In genomic region chr4:105620640-105621323, GRCh38 we compare ENCODE assay signal across 2 cellular contexts.
TF ChIP-seq lines count a peak whose summit lies in the region.

No MANE protein-coding gene starts in this region.

TF ChIP-seq in IMR-90, 13 proteins besides CTCF, POLR2A, EP300 and RAD21 (continued from another document):
- TF ChIP-seq BHLHE40 (IDR thresholded peaks at IDR 0.05; ENCODE audit: low read depth, low read length) (no peak), RFX5 (IDR thresholded peaks at IDR 0.05; ENCODE audit: low read depth, low read length) (no peak), NFE2L2 (IDR thresholded peaks at IDR 0.05; ENCODE audit: low read depth, low read length) (no peak), SMC3 (IDR thresholded peaks at IDR 0.05; ENCODE audit: low read depth, low read length) (no peak), ELK1 (IDR thresholded peaks at IDR 0.05; ENCODE audit: borderline replicate concordance, low read depth, low read length) (no peak), CHD1 (IDR thresholded peaks at IDR 0.05; ENCODE audit: low read depth, low read length) (no peak), MXI1 (IDR thresholded peaks at IDR 0.05; ENCODE audit: borderline replicate concordance, low read depth, low read length) (no peak), MAFK (IDR thresholded peaks at IDR 0.05; ENCODE audit: low read depth, low read length) (no peak), USF2 (IDR thresholded peaks at IDR 0.05; ENCODE audit: low read depth, low read length) (no peak)

TF ChIP-seq in GM12878, 131 proteins besides CTCF, POLR2A, EP300 and RAD21 (continued from another document):
- TF ChIP-seq RELB (IDR thresholded peaks at IDR 0.05; ENCODE audit: low read depth) (no peak), FOXM1 (IDR thresholded peaks at IDR 0.05; ENCODE audit: low read depth, low read length) (peak; percentile 61; the same call in 1 of the 2 replicates), CREM (IDR thresholded peaks at IDR 0.05; ENCODE audit: low read depth) (0 out of 2 replicates have a peak, but pooled peaks have one; percentile 20), YBX1 (IDR thresholded peaks at IDR 0.05) (no peak), PKNOX1 (IDR thresholded peaks at IDR 0.05) (peak; percentile 32; the same call in 1 of the 2 replicates), ATF2 (IDR thresholded peaks at IDR 0.05; ENCODE audit: low read length) (peak; percentile 69), ESRRA (IDR thresholded peaks at IDR 0.05; ENCODE audit: low read length) (no peak), CEBPZ (IDR thresholded peaks at IDR 0.05; ENCODE audit: low read depth, low read length) (no peak), IKZF2 (IDR thresholded peaks at IDR 0.05) (peak; percentile 75 to 77), JUNB (IDR thresholded peaks at IDR 0.05) (peak; percentile 88), EED (IDR thresholded peaks at IDR 0.05; ENCODE audit: low read depth) (peak; percentile 88), BCL11A (IDR thresholded peaks at IDR 0.05; ENCODE audit: low read depth, low read length) (peak; percentile 45; the same call in 1 of the 2 replicates), NFIC (IDR thresholded peaks at IDR 0.05; ENCODE audit: low read depth, low read length) (peak; percentile 81), DPF2 (IDR thresholded peaks at IDR 0.05) (peak; percentile 65; the same call in 1 of the 2 replicates), IKZF1 (conservative IDR thresholded peaks at IDR 0.05) (peak; percentile 70), TCF12 (IDR thresholded peaks at IDR 0.05; ENCODE audit: low read depth, low read length) (peak; percentile 61; the same call in 1 of the 2 replicates), IRF4 (IDR thresholded peaks at IDR 0.05; ENCODE audit: low read depth, low read length) (peak; percentile 64; the same call in 1 of the 2 replicates)
TF ChIP-seq in GM12878: peak in this region for 14.
